ENCODE assay signal across 8 cellular contexts in the genomic region with DNA sequence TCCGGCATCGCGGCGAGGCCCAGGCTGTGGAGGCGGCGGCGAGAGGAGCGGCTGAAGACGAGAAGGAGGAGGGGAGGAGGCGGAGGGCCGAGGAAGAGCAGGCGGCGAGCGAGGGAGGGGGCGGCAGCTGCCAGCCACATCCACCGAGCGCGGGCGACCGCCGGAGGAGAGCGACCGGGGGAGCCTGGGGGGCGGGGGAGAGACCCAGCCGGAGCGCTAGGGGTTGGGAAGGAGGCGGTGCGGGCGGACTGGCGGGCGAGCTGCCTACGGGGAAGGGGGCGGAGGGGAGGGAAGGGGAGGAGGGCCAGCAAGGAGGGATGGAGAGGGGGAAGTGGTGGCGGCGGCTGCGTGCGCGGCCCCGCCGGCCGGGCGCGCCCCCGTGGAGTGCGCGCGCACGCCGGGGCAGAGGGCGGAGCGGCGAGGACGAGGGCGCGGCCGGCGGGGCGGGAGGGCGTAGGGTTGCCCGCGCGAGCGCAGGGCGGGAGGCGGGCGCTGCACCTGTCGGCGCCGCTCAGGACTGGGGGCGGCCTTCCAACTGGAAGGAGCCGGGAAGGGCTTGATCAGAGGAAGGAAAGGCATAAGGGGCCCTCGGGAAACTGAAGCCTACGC. TPM values are rescaled to one million over a fixed set of nuclear protein-coding genes. Genes with fewer than 3 reads are reported as not detected.
A peak's percentile ranks its signal among the peaks of the same experiment; 100 is the strongest.
DNase-seq lines count a peak whose midpoint lies in the region; ATAC-seq and TF ChIP-seq lines count a peak whose summit lies in the region.
"Not testable (repeated sequence)": the region's sequence is repeated elsewhere in the genome, so short reads cannot be mapped to it uniquely, and the experiment has no call there.

No MANE protein-coding gene starts in this region.

- not testable (repeated sequence) for H3K36me3 ChIP-seq in Peyer's patch; mucosa of stomach (ENCODE audit: control insufficient read depth, insufficient read depth, low read length)

- peak; percentile 33 to 62 for TF ChIP-seq POLR2A in Peyer's patch (IDR thresholded peaks at IDR 0.05)

- in situ Hi-C loops in KBM-7 (cut with MboI; ENCODE audit: low pct_unique_long_range_greater_than_20kb, low sequenced_read_pairs): not testable (repeated sequence)

- peak overlapping the region; percentile 55 to 78 (median 66) for H3K4me3 ChIP-seq in Peyer's patch
- not testable (repeated sequence) for H3K4me3 ChIP-seq in mucosa of stomach (ENCODE audit: low read length)

- H3K4me3 Mint-ChIP-seq in activated T-cell treated with anti-CD3 and anti-CD28 coated beads, Interleukin-2, amount 50 U/mL, for 4 hours: peak overlapping the region; percentile 62

- not testable (repeated sequence) for H3K27me3 ChIP-seq in Peyer's patch; mucosa of stomach (ENCODE audit: control insufficient read depth, insufficient read depth, low read length)

- not testable (repeated sequence) for H3K9me3 ChIP-seq in Peyer's patch; mucosa of stomach (ENCODE audit: control insufficient read depth, low read length)

- not testable (repeated sequence) for H3K36me3 Mint-ChIP-seq in activated T-cell treated with anti-CD3 and anti-CD28 coated beads, Interleukin-2, amount 50 U/mL, for 4 hours (ENCODE audit: insufficient read depth)

- DNase-seq in DMS114 treated with DMSO at 0.1 percent for 48 hours (lab: John Stamatoyannopoulos, UW; ENCODE audit: unreplicated experiment): peak; percentile 69
- peak; percentile 83 for DNase-seq in KBM-7
- DNase-seq in Peyer's patch: peak; percentile 79 to 92 (median 88)
- DNase-seq in activated T-cell treated with anti-CD3 and anti-CD28 coated beads, Interleukin-2, amount 50 U/mL, for 4 hours: peak; percentile 81
- peak; percentile 65 to 84 for DNase-seq in stimulated activated CD8-positive, alpha-beta memory T cell treated with anti-CD3 and anti-CD28 coated beads, Interleukin-4, amount 100 ng/mL, for 4 hours (ENCODE audit: low read depth in 2 of 2, low spot score in 1 of 2)

- H3K27ac ChIP-seq in Peyer's patch: peak overlapping the region; percentile 84 to 97 (median 90)

- not testable (repeated sequence) for H3K9me3 Mint-ChIP-seq in activated T-cell treated with anti-CD3 and anti-CD28 coated beads, Interleukin-2, amount 50 U/mL, for 4 hours

- peak overlapping the region; percentile 39 for H3K9ac ChIP-seq in mucosa of stomach (ENCODE audit: low read length)

- TF ChIP-seq CTCF in Peyer's patch (IDR thresholded peaks at IDR 0.05): not testable (repeated sequence)

- H3K27me3 Mint-ChIP-seq in activated T-cell treated with anti-CD3 and anti-CD28 coated beads, Interleukin-2, amount 50 U/mL, for 4 hours (ENCODE audit: low read depth): not testable (repeated sequence)

- H3K4me1 ChIP-seq in Peyer's patch; mucosa of stomach (ENCODE audit: control insufficient read depth, insufficient read depth, low read length): not testable (repeated sequence)

- ATAC-seq in GM21717 (IDR thresholded peaks at IDR 0.05; ENCODE audit: unreplicated experiment): peak; percentile 81
- ATAC-seq in activated T-cell treated with anti-CD3 and anti-CD28 coated beads, Interleukin-2, amount 50 U/mL, for 4 hours: peak; percentile 90 to 91
- ATAC-seq in esophagus mucosa: peak; percentile 92

- peaks cover 12% of the 10 kb centered on the region for H3K4me1 Mint-ChIP-seq in activated T-cell treated with anti-CD3 and anti-CD28 coated beads, Interleukin-2, amount 50 U/mL, for 4 hours (ENCODE audit: low read depth)

RNA-seq across cellular contexts. Expression of gene MRPL45, which starts 39.9 kb away (rescaled TPM):
- 10 to 100 TPM in 3 of 4 donors, 1 to 10 TPM in 1; 6.6 to 23.8 (median 17.8) TPM for total RNA-seq in Peyer's patch
- 10 to 100 TPM; 55.6 to 56.5 (median 55.9) TPM for total RNA-seq in activated T-cell treated with anti-CD3 and anti-CD28 coated beads, Interleukin-2, amount 50 U/mL, for 4 hours
- total RNA-seq in esophagus mucosa: 27.1 TPM
